ENCODE assay signal across 8 cellular contexts in the genomic region with DNA sequence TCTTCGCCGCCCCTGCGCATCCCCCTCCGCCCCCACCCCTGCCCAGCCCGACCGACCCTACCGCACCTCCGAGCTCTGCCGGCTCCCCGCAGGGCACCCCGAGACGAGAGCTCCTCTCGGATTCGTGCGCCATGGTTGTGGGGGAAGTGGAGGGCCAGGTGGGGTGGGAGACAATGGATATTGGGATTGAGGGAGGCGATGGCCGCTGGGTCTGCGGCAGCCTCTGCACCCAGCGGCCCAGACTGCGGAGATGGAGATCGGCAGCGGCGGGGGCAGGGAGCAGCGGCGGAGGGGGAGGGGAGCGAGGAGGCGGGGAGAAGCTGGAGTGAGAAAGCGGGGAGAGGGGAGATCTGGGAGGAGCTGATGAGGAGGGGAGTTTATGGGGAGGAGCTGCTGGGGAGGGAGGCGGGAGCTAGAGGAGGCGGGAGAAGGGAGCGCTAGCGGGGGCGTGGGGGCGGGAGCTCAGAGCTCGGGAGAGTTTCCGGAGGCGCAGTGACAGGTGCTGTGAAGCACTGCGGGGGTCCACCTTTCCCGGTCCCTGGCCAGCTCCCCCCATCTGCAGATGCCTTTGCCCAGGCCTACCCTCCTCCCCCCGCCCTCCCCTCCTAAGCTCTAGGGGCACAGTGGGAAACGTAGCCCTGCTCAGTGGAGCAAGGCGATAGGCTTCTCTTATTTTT. TPM values are rescaled to one million over a fixed set of nuclear protein-coding genes. Genes with fewer than 3 reads are reported as not detected.
A peak's percentile ranks its signal among the peaks of the same experiment; 100 is the strongest.
DNase-seq lines count a peak whose midpoint lies in the region; ATAC-seq, FAIRE-seq and TF ChIP-seq lines count a peak whose summit lies in the region.

SALL2 (minus strand) TSS at position 352 of the 677 bp plus-strand sequence; CDS start at position 133, 219 bp downstream.

- no peak for TF ChIP-seq EP300 in A549 (IDR thresholded peaks at IDR 0.05)

- TF ChIP-seq CTCF in A549 (IDR thresholded peaks at IDR 0.05), result no peak

- POLR2A ChIA-PET in A549 (lab: Yijun Ruan, JAX), result interaction anchor here (0.9 to 6.5 kb wide), 3 partner anchors 13 to 50 kb away, joined by 3 to 43 read pairs (median 4); partner anchors contain the start of genes METTL3 and RAB2B
- POLR2A ChIA-PET in activated CD8-positive, alpha-beta T cell treated with anti-CD3 and anti-CD28 coated beads, Interleukin-2, amount 10 ng/mL, durations not matched to agents 7 days and 5 days (lab: Charles Lee), result interaction anchor here (0.7 to 1.5 kb wide), 4 partner anchors 15 to 69 kb away, joined by 4 to 21 read pairs (median 4); partner anchors contain the start of gene METTL3

- peak within 1 kb of the TSS; percentile 72 for H3K4me3 Mint-ChIP-seq in activated CD8-positive, alpha-beta T cell treated with anti-CD3 and anti-CD28 coated beads, Interleukin-2, amount 10 ng/mL, durations not matched to agents 7 days and 5 days

- DNase-seq in A549 (ENCODE audit: low read depth in 1 of 2, low spot score in 1 of 2) (peak; percentile 11 to 31), NCI-H2196 treated with DMSO at 0.1 percent for 48 hours (lab: John Stamatoyannopoulos, UW; ENCODE audit: unreplicated experiment) (peak; percentile 87), lung microvascular endothelial cell (ENCODE audit: low read depth in 2 of 2) (peak; percentile 4 to 38), OCI-M1 (lab: John Stamatoyannopoulos, UW) (no peak)
- DNase-seq in activated CD8-positive, alpha-beta T cell treated with anti-CD3 and anti-CD28 coated beads, Interleukin-2, amount 10 ng/mL, durations not matched to agents 7 days and 5 days, result peak; percentile 70
- DNase-seq in effector CD8-positive, alpha-beta T cell (lab: John Stamatoyannopoulos, UW), result peak; percentile 69
- peak; percentile 41 to 55 (median 44) for DNase-seq in stimulated activated CD4-positive, alpha-beta T cell treated with anti-CD3 and anti-CD28 coated beads, TNF-alpha, amount 100 ng/mL, for 4 hours (ENCODE audit: low read depth in 3 of 3)

- peak within 1 kb of the TSS; percentile 60 to 88 for H3K27ac ChIP-seq in A549

- H3K4me1 Mint-ChIP-seq in activated CD8-positive, alpha-beta T cell treated with anti-CD3 and anti-CD28 coated beads, Interleukin-2, amount 10 ng/mL, durations not matched to agents 7 days and 5 days (ENCODE audit: low read depth), result peaks cover 17% of the 10 kb centered on the region

- no peaks in the 10 kb centered on the region for H3K36me3 Mint-ChIP-seq in activated CD8-positive, alpha-beta T cell treated with anti-CD3 and anti-CD28 coated beads, Interleukin-2, amount 10 ng/mL, durations not matched to agents 7 days and 5 days (ENCODE audit: low read depth)

- H3K4me1 ChIP-seq in A549, result 0 out of 3 replicates have a peak, but pooled peaks cover 3% of the 10 kb centered on the region

- peak; percentile 8; the same call in 1 of the 2 replicates for TF ChIP-seq POLR2A in A549 (IDR thresholded peaks at IDR 0.05; ENCODE audit: low read length)

- no peaks in the 10 kb centered on the region for H3K9me3 ChIP-seq in A549

- H3K27ac Mint-ChIP-seq in activated CD8-positive, alpha-beta T cell treated with anti-CD3 and anti-CD28 coated beads, Interleukin-2, amount 10 ng/mL, durations not matched to agents 7 days and 5 days, result peak within 1 kb of the TSS; percentile 13

- peak; percentile 67 to 87; a peak in 5 of 6 replicates for ATAC-seq in A549
- peak; percentile 79 for ATAC-seq in GM19463 (IDR thresholded peaks at IDR 0.05; ENCODE audit: unreplicated experiment)
- ATAC-seq in activated CD8-positive, alpha-beta T cell treated with anti-CD3 and anti-CD28 coated beads, Interleukin-2, amount 10 ng/mL, durations not matched to agents 7 days and 5 days, result peak; percentile 86

- H3K9me3 Mint-ChIP-seq in activated CD8-positive, alpha-beta T cell treated with anti-CD3 and anti-CD28 coated beads, Interleukin-2, amount 10 ng/mL, durations not matched to agents 7 days and 5 days (ENCODE audit: insufficient read depth), result no peaks in the 10 kb centered on the region

- WGBS in A549 (ENCODE audit: missing lambda C conversion rate), result 12% methylated on average over 5 of the region's 42 CpGs

- no peak for FAIRE-seq in A549 (lab: Jason Lieb, UNC)

- peak within 1 kb of the TSS; percentile 79 for H3K4me2 ChIP-seq in A549

- TF ChIP-seq RAD21 in A549 (conservative IDR thresholded peaks at IDR 0.05 in 1 of 2, IDR thresholded peaks at IDR 0.05 in 1 of 2), result no peak

- H3K4me3 ChIP-seq in A549, result peak within 1 kb of the TSS; percentile 52

- CTCF ChIA-PET in A549 (lab: Yijun Ruan, JAX), result interaction anchor here (1.1 to 3.2 kb wide), 4 partner anchors 10 to 27 kb away, joined by 3 to 14 read pairs (median 5); partner anchors contain the start of gene METTL3
- CTCF ChIA-PET in activated CD8-positive, alpha-beta T cell treated with anti-CD3 and anti-CD28 coated beads, Interleukin-2, amount 10 ng/mL, durations not matched to agents 7 days and 5 days (lab: Charles Lee), result interaction anchor here (0.8 to 3.9 kb wide), 8 partner anchors 9 to 98 kb away, joined by 3 to 33 read pairs (median 4); partner anchors contain the start of genes CHD8, METTL3 and TOX4

- H3K27me3 Mint-ChIP-seq in activated CD8-positive, alpha-beta T cell treated with anti-CD3 and anti-CD28 coated beads, Interleukin-2, amount 10 ng/mL, durations not matched to agents 7 days and 5 days (ENCODE audit: low read depth), result peaks cover 7% of the 10 kb centered on the region

TF ChIP-seq in A549, 52 proteins besides CTCF, POLR2A, EP300 and RAD21:
- TF ChIP-seq, protein P1, sequence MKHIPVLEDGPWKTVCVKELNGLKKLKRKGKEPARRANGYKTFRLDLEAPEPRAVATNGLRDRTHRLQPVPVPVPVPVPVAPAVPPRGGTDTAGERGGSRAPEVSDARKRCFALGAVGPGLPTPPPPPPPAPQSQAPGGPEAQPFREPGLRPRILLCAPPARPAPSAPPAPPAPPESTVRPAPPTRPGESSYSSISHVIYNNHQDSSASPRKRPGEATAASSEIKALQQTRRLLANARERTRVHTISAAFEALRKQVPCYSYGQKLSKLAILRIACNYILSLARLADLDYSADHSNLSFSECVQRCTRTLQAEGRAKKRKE (CRISPR knock-in tag; IDR thresholded peaks at IDR 0.05; ENCODE audit: low read depth), result no peak
- TF ChIP-seq PHF8 (IDR thresholded peaks at IDR 0.05; ENCODE audit: borderline replicate concordance, low read depth), result peak; percentile 27; the same call in 1 of the 2 replicates

RNA-seq across cellular contexts. Expression of gene SALL2, which starts in this region (rescaled TPM):
- 2.8 and 3.8 TPM in 2 replicates for polyA plus RNA-seq in A549 (2011; rRNA removed)
- 0.93 and 1.4 TPM in 2 replicates for polyA plus RNA-seq in A549 (2012; cell fraction: cytosol; rRNA removed)
- polyA plus RNA-seq in A549 (2012; cell fraction: nucleus; rRNA removed), result 1.2 and 1.5 TPM in 2 replicates
- polyA plus RNA-seq in A549 (2017; fragmentation: RNase III; extraction: RNeasy Plus Mini Kit Qiagen cat#74134 plus additional on column Dnase treatment), result 1.9 to 3.5 TPM (median 3.5 TPM) in 3 replicates
- 3.6 and 4.4 TPM in 2 replicates for polyA minus RNA-seq in A549 (2011; rRNA and poly(A)+ RNA removed)
- total RNA-seq in activated CD8-positive, alpha-beta T cell treated with anti-CD3 and anti-CD28 coated beads, Interleukin-2, amount 10 ng/mL, durations not matched to agents 7 days and 5 days, result 1 to 10 TPM; 1.9 to 2.0 TPM
- 0.44 and 0.60 TPM in 2 replicates for total RNA-seq in lung microvascular endothelial cell

Comparison
In these comparisons a context has a peak if more than half of its experiments do, and no peak if none do; other contexts are left out.
1. Peak in DNase-seq in lung microvascular endothelial cell; RNA of the gene not detected or under 1 TPM.